In genomic region chr13:73938375-73939070, GRCh38 we compare ENCODE assay signal across 12 cellular contexts.
DNase-seq lines count a peak whose midpoint lies in the region; ATAC-seq and TF ChIP-seq lines count a peak whose summit lies in the region.
"Had no signal": no experiment of that assay in that cellular context is flagged by ENCODE, and none has a peak within 500 bp of the region (broad histone marks: within the 10 kb centered on the region; RNA-seq: fewer than 3 reads in every experiment).

No MANE protein-coding gene starts in this region.

- H2BK5ac ChIP-seq in IMR-90 (ENCODE audit: low read depth, low read length, poor library complexity, severe bottlenecking) (peak overlapping the region; percentile 55), neuronal stem cell (ENCODE audit: low read length) (no peak overlapping the region)

- CTCF ChIA-PET in Caco-2 (lab: Charles Lee): no interaction called here
- CTCF ChIA-PET in IMR-90 (lab: Yijun Ruan, JAX): interaction anchor here (0.7 to 1.0 kb wide), 3 partner anchors 9 to 539 kb away, joined by 3 to 4 read pairs (median 3); no protein-coding TSS in a partner anchor

- H3K9me3 Mint-ChIP-seq in Caco-2 (ENCODE audit: unreplicated experiment): no peaks in the 10 kb centered on the region
- peaks cover 0 to 7% (median 0%) of the 10 kb centered on the region in 7 donors for H3K9me3 Mint-ChIP-seq in CD14-positive monocyte

- H3K18ac ChIP-seq in IMR-90 (ENCODE audit: low read depth, low read length) (peak overlapping the region; percentile 26; the same call in 1 of the 2 replicates), neuronal stem cell (ENCODE audit: low read length) (peak overlapping the region; percentile 62)

- dilution Hi-C loops in IMR-90 (cut with HindIII; ENCODE audit: low sequenced_read_pairs, unreplicated experiment): no loop called here

- DNase-seq in Caco-2 (no peak), IMR-90 (peak; percentile 94), dedifferentiated amniotic fluid mesenchymal stem cell (ENCODE audit: extremely low spot score) (peak; percentile 83), neuronal stem cell (ENCODE audit: low spot score) (peak; percentile 5), CD14-positive monocyte (ENCODE audit: low spot score) (no peak), occipital lobe (lab: John Stamatoyannopoulos, UW) (no peak), retina (no peak)
- DNase-seq: NCI-H524 treated with DMSO at 0.1 percent for 48 hours had no signal

- no peak overlapping the region for H2BK120ac ChIP-seq in IMR-90 (ENCODE audit: low read depth, low read length)
- H2BK120ac ChIP-seq in neuronal stem cell (ENCODE audit: low read depth, low read length): no peak overlapping the region

- H3K27me3 Mint-ChIP-seq in Caco-2 (ENCODE audit: insufficient read depth, unreplicated experiment): no peaks in the 10 kb centered on the region
- peaks cover 0 to 1% (median 0%) of the 10 kb centered on the region in 3 donors for H3K27me3 Mint-ChIP-seq in CD14-positive monocyte (ENCODE audit: low read depth in 3 of 3)

- peak overlapping the region; percentile 37; the same call in 1 of the 2 replicates for H2BK20ac ChIP-seq in IMR-90 (ENCODE audit: low read depth, low read length)

- H3K79me1 ChIP-seq in IMR-90 (ENCODE audit: low read depth in 1 of 2, low read length in 2 of 2) (peaks cover 21 to 65% of the 10 kb centered on the region in 2 experiments), neuronal stem cell (ENCODE audit: low read depth, low read length) (no peaks in the 10 kb centered on the region)

- peak; percentile 31; the same call in 1 of the 2 replicates for TF ChIP-seq RAD21 in IMR-90 (IDR thresholded peaks at IDR 0.05; ENCODE audit: low read length)

- H3K4me2 ChIP-seq in IMR-90 (ENCODE audit: low read depth, low read length): peak overlapping the region; percentile 54
- H3K4me2 ChIP-seq in neuronal stem cell (ENCODE audit: insufficient read depth, low read length, poor library complexity, severe bottlenecking): no peak overlapping the region

- H3K27me3 ChIP-seq in Caco-2 (replicated peaks; ENCODE audit: control insufficient read depth, insufficient read depth, low read length): no peaks in the 10 kb centered on the region
- H3K27me3 ChIP-seq in IMR-90 (ENCODE audit: control insufficient read depth, insufficient read depth, low read length): no peaks in the 10 kb centered on the region
- H3K27me3 ChIP-seq in neuronal stem cell (ENCODE audit: control insufficient read depth in 3 of 3, insufficient read depth in 3 of 3, low read depth in 1 of 3, low read length in 3 of 3): no peaks in the 10 kb centered on the region
- H3K27me3 ChIP-seq: neutrophil had no signal

- BruUV-seq in Caco-2 (replicated peaks; lab: Mats Ljungman, UMichigan) (no TSS peak), IMR-90 (replicated peaks; lab: Mats Ljungman, UMichigan) (no TSS peak)

- peak; percentile 82 for ATAC-seq in IMR-90 (ENCODE audit: low read depth)
- no peak for ATAC-seq in GM21381 (IDR thresholded peaks at IDR 0.05; ENCODE audit: unreplicated experiment)

- H2BK12ac ChIP-seq in neuronal stem cell (ENCODE audit: low read length): no peak overlapping the region

- H3K27ac Mint-ChIP-seq in Caco-2 (ENCODE audit: unreplicated experiment) (peak overlapping the region; percentile 33), CD14-positive monocyte (no peak overlapping the region)

- H3K27ac ChIP-seq in IMR-90 (ENCODE audit: insufficient read depth, low read length): peak overlapping the region; percentile 16; the same call in 1 of the 2 replicates
- H3K27ac ChIP-seq in neuronal stem cell (replicated peaks; ENCODE audit: low read length): no peak overlapping the region
- H3K27ac ChIP-seq: HL-60, neutrophil, VCaP had no signal

- no peak overlapping the region for H2AK9ac ChIP-seq in IMR-90 (replicated peaks; ENCODE audit: low read depth, low read length, poor library complexity)

- intact Hi-C loops in Caco-2 (cut with micrococcal nuclease; ENCODE audit: unreplicated experiment): no loop called here
- intact Hi-C loops in IMR-90 (cut with micrococcal nuclease): loop anchor here (2.0 to 5.0 kb wide), 2 partner anchors 86 to 194 kb away; no protein-coding TSS in a partner anchor
- intact Hi-C loops in CD14-positive monocyte (cut with micrococcal nuclease): no loop called here

- H4K5ac ChIP-seq in IMR-90 (ENCODE audit: low read depth, low read length): no peak overlapping the region

- no peak for TF ChIP-seq POLR2A in IMR-90 (IDR thresholded peaks at IDR 0.05; ENCODE audit: low read depth, low read length)

- H3K36me3 Mint-ChIP-seq in Caco-2 (ENCODE audit: insufficient read depth, unreplicated experiment) (no peaks in the 10 kb centered on the region), CD14-positive monocyte (no peaks in the 10 kb centered on the region)

- peaks cover 13% of the 10 kb centered on the region for H3K9me1 ChIP-seq in IMR-90 (ENCODE audit: insufficient read depth, low read length)

- H2AK5ac ChIP-seq in IMR-90 (ENCODE audit: low read depth, low read length) (peak overlapping the region; percentile 45; the same call in 1 of the 2 replicates), neuronal stem cell (ENCODE audit: low read depth, low read length) (peak overlapping the region; percentile 57)

- H3K4ac ChIP-seq in IMR-90 (ENCODE audit: low read depth, low read length): peak overlapping the region; percentile 54
- no peak overlapping the region for H3K4ac ChIP-seq in neuronal stem cell (ENCODE audit: low read length)

- no peak overlapping the region for H3K4me3 Mint-ChIP-seq in Caco-2 (ENCODE audit: unreplicated experiment)
- no peak overlapping the region for H3K4me3 Mint-ChIP-seq in CD14-positive monocyte

- H4K8ac ChIP-seq in IMR-90 (ENCODE audit: low read depth in 2 of 2, low read length in 2 of 2) (peak overlapping the region in 1 of 2 experiments; percentile 48; a peak in 1 of 4 replicates), neuronal stem cell (ENCODE audit: low read depth, low read length) (no peak overlapping the region)

- H2AFZ ChIP-seq in IMR-90 (replicated peaks; ENCODE audit: low read length, poor library complexity): no peak overlapping the region
- H2AFZ ChIP-seq in neuronal stem cell (ENCODE audit: low read length): no peak overlapping the region

- no peaks in the 10 kb centered on the region for H3K36me3 ChIP-seq in Caco-2 (ENCODE audit: control insufficient read depth, insufficient read depth, low read length)
- no peaks in the 10 kb centered on the region for H3K36me3 ChIP-seq in IMR-90 (ENCODE audit: control insufficient read depth, insufficient read depth, low read length)
- H3K36me3 ChIP-seq in neuronal stem cell (replicated peaks in 1 of 2; ENCODE audit: control insufficient read depth in 2 of 2, insufficient read depth in 2 of 2, low read length in 2 of 2): peaks cover 0 to 51% of the 10 kb centered on the region in 2 donors
- H3K36me3 ChIP-seq: neutrophil had no signal

- H3K9me3 ChIP-seq in Caco-2 (no peaks in the 10 kb centered on the region), IMR-90 (ENCODE audit: control insufficient read depth, insufficient read depth, low read length) (no peaks in the 10 kb centered on the region), neuronal stem cell (replicated peaks in 1 of 2; ENCODE audit: control insufficient read depth in 2 of 2, insufficient read depth in 1 of 2, low read depth in 1 of 2, low read length in 2 of 2) (no peaks in the 10 kb centered on the region)
- H3K9me3 ChIP-seq: neutrophil had no signal

- H3K4me3 ChIP-seq in Caco-2 (ENCODE audit: low read depth, low read length): no peak overlapping the region
- H3K4me3 ChIP-seq in IMR-90 (ENCODE audit: insufficient read depth, low read depth, low read length): no peak overlapping the region
- H3K4me3 ChIP-seq in neuronal stem cell (ENCODE audit: low read length in 2 of 2): no peak overlapping the region

- H3K4me1 Mint-ChIP-seq in Caco-2 (ENCODE audit: low read depth, unreplicated experiment): peaks cover 14% of the 10 kb centered on the region
- no peaks in the 10 kb centered on the region for H3K4me1 Mint-ChIP-seq in CD14-positive monocyte

- no CpG with 5 or more reads among the region's 10 CpGs for WGBS in IMR-90 (ENCODE audit: extremely low coverage in 2 of 2, insufficient read length in 1 of 2), 2 experiments
- no CpG with 5 or more reads among the region's 10 CpGs for WGBS in neuronal stem cell (ENCODE audit: extremely low coverage in 2 of 2, insufficient read length in 2 of 2, insufficient replicate concordance in 1 of 2), 2 donors

- no peaks in the 10 kb centered on the region for H3K4me1 ChIP-seq in Caco-2
- peaks cover 20% of the 10 kb centered on the region for H3K4me1 ChIP-seq in IMR-90 (ENCODE audit: control insufficient read depth, insufficient read depth, low read length)
- peaks cover 4% of the 10 kb centered on the region in 2 donors for H3K4me1 ChIP-seq in neuronal stem cell (ENCODE audit: control insufficient read depth in 2 of 2, insufficient read depth in 1 of 2, low read depth in 1 of 2, low read length in 2 of 2)

- TF ChIP-seq CTCF in Caco-2 (IDR thresholded peaks at IDR 0.05; ENCODE audit: insufficient read depth in 1 of 2, low read depth in 1 of 2, low read length in 1 of 2, severe bottlenecking in 1 of 2, unreplicated experiment in 1 of 2) (no peak), IMR-90 (conservative IDR thresholded peaks at IDR 0.05; ENCODE audit: low read depth, low read length) (no peak), CD14-positive monocyte (IDR thresholded peaks at IDR 0.05) (no peak)

- H3K56ac ChIP-seq in IMR-90 (ENCODE audit: extremely low read depth, insufficient read depth, low read length): no peak overlapping the region; the same call in 1 of the 2 replicates

- H3K23ac ChIP-seq in IMR-90 (ENCODE audit: low read depth, low read length) (peak overlapping the region; percentile 54; the same call in 1 of the 2 replicates), neuronal stem cell (ENCODE audit: low read depth, low read length, poor library complexity) (no peak overlapping the region)

- POLR2A ChIA-PET in Caco-2 (lab: Charles Lee): no interaction called here
- POLR2A ChIA-PET in IMR-90 (lab: Charles Lee; ENCODE audit: unreplicated experiment): interaction anchor here (0.6 kb wide), 1 partner anchor 270 kb away, joined by 3 read pairs; no protein-coding TSS in a partner anchor

- H3K14ac ChIP-seq in IMR-90 (replicated peaks; ENCODE audit: low read depth, low read length) (no peak overlapping the region), neuronal stem cell (ENCODE audit: low read length) (no peak overlapping the region)

- no peak overlapping the region for H3K9ac ChIP-seq in IMR-90 (ENCODE audit: low read depth, low read length)
- no peak overlapping the region for H3K9ac ChIP-seq in neuronal stem cell (ENCODE audit: low read depth, low read length, poor library complexity)

- H4K91ac ChIP-seq in IMR-90 (ENCODE audit: insufficient read depth, low read depth, low read length) (no peak overlapping the region; the same call in 1 of the 2 replicates), neuronal stem cell (ENCODE audit: low read depth, low read length, poor library complexity) (no peak overlapping the region)

- 0 out of 2 replicates have a peak, but pooled peaks cover 7% of the 10 kb centered on the region for H4K20me1 ChIP-seq in IMR-90 (ENCODE audit: insufficient read depth, low read length)

- H2BK15ac ChIP-seq in IMR-90 (ENCODE audit: low read depth, low read length) (no peak overlapping the region), neuronal stem cell (ENCODE audit: low read length) (no peak overlapping the region)

- in situ Hi-C loops in IMR-90 (cut with MboI; ENCODE audit: low sequenced_read_pairs): no loop called here

TF ChIP-seq in IMR-90, 13 proteins besides CTCF, POLR2A, EP300 and RAD21 (continues in another document):
- TF ChIP-seq MXI1 (IDR thresholded peaks at IDR 0.05; ENCODE audit: borderline replicate concordance, low read depth, low read length): no peak

Comparison
In these comparisons a context has a peak if more than half of its experiments do, and no peak if none do; other contexts are left out.
1. DNase-seq: peak in IMR-90 (single experiment), dedifferentiated amniotic fluid mesenchymal stem cell (single experiment) and neuronal stem cell (single experiment); none in Caco-2 (0 of 2), CD14-positive monocyte (single experiment), occipital lobe (single experiment) and retina (single experiment).